ENCODE assay signal across 26 cellular contexts in the genomic region with DNA sequence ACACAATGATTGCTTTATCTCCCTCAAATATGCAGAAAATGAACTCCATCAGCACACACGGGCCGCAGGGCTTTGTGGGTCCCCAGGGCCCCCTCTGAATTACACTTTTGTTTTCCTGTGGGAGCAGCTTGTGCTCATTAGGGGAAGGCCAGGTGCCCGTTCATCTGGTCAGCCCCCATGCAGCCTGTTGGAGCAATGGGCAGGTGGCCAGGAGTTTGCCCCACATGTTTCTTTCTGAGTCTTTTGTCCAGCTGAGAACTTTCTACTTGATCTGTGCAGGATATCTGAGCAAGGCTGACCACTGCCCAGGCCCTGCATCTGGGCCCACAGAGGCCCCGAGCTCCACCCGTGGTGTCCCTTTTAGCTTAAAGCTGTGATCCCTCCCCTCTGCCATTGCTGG.
DNase-seq lines count a peak whose midpoint lies in the region; ATAC-seq and TF ChIP-seq lines count a peak whose summit lies in the region.
"Had no signal": no experiment of that assay in that cellular context is flagged by ENCODE, and none has a peak within 500 bp of the region (broad histone marks: within the 10 kb centered on the region; RNA-seq: fewer than 3 reads in every experiment).

No MANE protein-coding gene starts in this region.

- peak overlapping the region; percentile 83 for H3K27ac Mint-ChIP-seq in stimulated activated effector memory CD8-positive, alpha-beta T cell treated with anti-CD3 and anti-CD28 coated beads, Interleukin-12 subunit alpha, Interleukin-12 subunit beta, amount 100 ng/mL, for 72 hours
- H3K27ac Mint-ChIP-seq: activated CD4-positive, alpha-beta memory T cell treated with anti-CD3 and anti-CD28 coated beads, Interleukin-2, amount 10 ng/mL, durations not matched to agents 7 days and 5 days; activated naive CD4-positive, alpha-beta T cell treated with anti-CD3 and anti-CD28 coated beads for 36 hours; CD4-positive, alpha-beta memory T cell had no signal

- H3K27me3 ChIP-seq in right cardiac atrium (ENCODE audit: control insufficient read depth, insufficient read depth) (no peaks in the 10 kb centered on the region), heart left ventricle (no peaks in the 10 kb centered on the region), SJCRH30 (no peaks in the 10 kb centered on the region)
- H3K27me3 ChIP-seq: tibial nerve had no signal

- intact Hi-C loops in right cardiac atrium (cut with DNase I) (no loop called here), heart left ventricle (cut with DNase I) (no loop called here)

- TF ChIP-seq POLR2A in heart left ventricle (IDR thresholded peaks at IDR 0.05): no peak

- DNase-seq in right cardiac atrium (peak in 2 of 3 donors; percentile 42 to 50), heart left ventricle (no peak), SJCRH30 (peak; percentile 84 to 92), islet precursor cell (peak; percentile 29)
- no peak for DNase-seq in stimulated activated effector memory CD8-positive, alpha-beta T cell treated with anti-CD3 and anti-CD28 coated beads, Interleukin-12 subunit alpha, Interleukin-12 subunit beta, amount 100 ng/mL, for 72 hours (ENCODE audit: low spot score in 2 of 2)
- no peak for DNase-seq in activated CD4-positive, CD25-positive, alpha-beta regulatory T cell (lab: John Stamatoyannopoulos, UW)
- DNase-seq: activated naive CD4-positive, alpha-beta T cell treated with anti-CD3 and anti-CD28 coated beads for 36 hours; amniotic stem cell; CD4-positive, alpha-beta memory T cell; central memory CD4-positive, alpha-beta T cell; left lung; NCI-H1048; NCI-H2081 treated with DMSO at 0.1 percent for 48 hours; NCI-H446 treated with DMSO at 0.1 percent for 48 hours; psoas muscle; spleen; stimulated activated CD4-positive, alpha-beta T cell treated with anti-CD3 and anti-CD28 coated beads, Interleukin-4, amount 100 ng/mL, for 4 hours; stimulated activated naive CD8-positive, alpha-beta T cell treated with anti-CD3 and anti-CD28 coated beads, Interleukin-15, amount 100 ng/mL, for 72 hours; WERI-Rb-1 had no signal

- H3K36me3 Mint-ChIP-seq in stimulated activated effector memory CD8-positive, alpha-beta T cell treated with anti-CD3 and anti-CD28 coated beads, Interleukin-12 subunit alpha, Interleukin-12 subunit beta, amount 100 ng/mL, for 72 hours: no peaks in the 10 kb centered on the region
- H3K36me3 Mint-ChIP-seq: CD4-positive, alpha-beta memory T cell had no signal

- H3K9me3 Mint-ChIP-seq in stimulated activated effector memory CD8-positive, alpha-beta T cell treated with anti-CD3 and anti-CD28 coated beads, Interleukin-12 subunit alpha, Interleukin-12 subunit beta, amount 100 ng/mL, for 72 hours: no peaks in the 10 kb centered on the region
- H3K9me3 Mint-ChIP-seq: activated naive CD4-positive, alpha-beta T cell treated with anti-CD3 and anti-CD28 coated beads for 36 hours; activated T-cell treated with anti-CD3 and anti-CD28 coated beads, Interleukin-2, amount 50 U/mL, for 24 hours; CD4-positive, alpha-beta memory T cell; neural crest cell; stimulated activated naive CD8-positive, alpha-beta T cell treated with anti-CD3 and anti-CD28 coated beads, Interleukin-15, amount 100 ng/mL, for 72 hours had no signal

- H3K4me1 Mint-ChIP-seq in stimulated activated effector memory CD8-positive, alpha-beta T cell treated with anti-CD3 and anti-CD28 coated beads, Interleukin-12 subunit alpha, Interleukin-12 subunit beta, amount 100 ng/mL, for 72 hours: peaks cover 27% of the 10 kb centered on the region

- H3K9me3 ChIP-seq in right cardiac atrium (ENCODE audit: control insufficient read depth, low read length): no peaks in the 10 kb centered on the region
- no peaks in the 10 kb centered on the region for H3K9me3 ChIP-seq in heart left ventricle
- no peaks in the 10 kb centered on the region for H3K9me3 ChIP-seq in SJCRH30 (replicated peaks)
- H3K9me3 ChIP-seq: left lung, psoas muscle, spleen, tibial nerve had no signal

- H3K27ac ChIP-seq in right cardiac atrium (ENCODE audit: low read length) (no peak overlapping the region), heart left ventricle (no peak overlapping the region), SJCRH30 (peak overlapping the region; percentile 91)
- H3K27ac ChIP-seq: left lung, psoas muscle, SK-N-MC, spleen had no signal

- WGBS in right cardiac atrium: 77% methylated on average over 5 of the region's 5 CpGs
- 75 to 81% (median 79%) methylated on average over 5 of the region's 5 CpGs for whole genome bisulfite sequencing in heart left ventricle, 4 donors

- TF ChIP-seq CTCF in heart left ventricle (IDR thresholded peaks at IDR 0.05): no peak

- ATAC-seq in right cardiac atrium (no peak), heart left ventricle (no peak), HG02840 (IDR thresholded peaks at IDR 0.05; ENCODE audit: low FRiP score, unreplicated experiment) (no peak), HG02759 (IDR thresholded peaks at IDR 0.05; ENCODE audit: unreplicated experiment) (no peak)
- no peak for ATAC-seq in stimulated activated effector memory CD8-positive, alpha-beta T cell treated with anti-CD3 and anti-CD28 coated beads, Interleukin-12 subunit alpha, Interleukin-12 subunit beta, amount 100 ng/mL, for 72 hours
- ATAC-seq: left lung; psoas muscle; stimulated activated naive CD8-positive, alpha-beta T cell treated with anti-CD3 and anti-CD28 coated beads, Interleukin-15, amount 100 ng/mL, for 72 hours had no signal

- H3K36me3 ChIP-seq in heart left ventricle (no peaks in the 10 kb centered on the region), SJCRH30 (no peaks in the 10 kb centered on the region)
- H3K36me3 ChIP-seq: left lung, spleen, tibial nerve, WERI-Rb-1 had no signal

- H3K4me3 Mint-ChIP-seq in stimulated activated effector memory CD8-positive, alpha-beta T cell treated with anti-CD3 and anti-CD28 coated beads, Interleukin-12 subunit alpha, Interleukin-12 subunit beta, amount 100 ng/mL, for 72 hours: no peak overlapping the region
- H3K4me3 Mint-ChIP-seq: activated CD4-positive, alpha-beta memory T cell treated with anti-CD3 and anti-CD28 coated beads, Interleukin-2, amount 10 ng/mL, durations not matched to agents 7 days and 5 days; activated naive CD4-positive, alpha-beta T cell treated with anti-CD3 and anti-CD28 coated beads for 36 hours; activated T-cell treated with anti-CD3 and anti-CD28 coated beads, Interleukin-2, amount 50 U/mL, for 24 hours; CD4-positive, alpha-beta memory T cell; neural crest cell; stimulated activated naive CD8-positive, alpha-beta T cell treated with anti-CD3 and anti-CD28 coated beads, Interleukin-15, amount 100 ng/mL, for 72 hours had no signal

- H3K4me3 ChIP-seq in right cardiac atrium (ENCODE audit: low read length): no peak overlapping the region
- no peak overlapping the region for H3K4me3 ChIP-seq in heart left ventricle
- H3K4me3 ChIP-seq in SJCRH30: no peak overlapping the region
- H3K4me3 ChIP-seq: left lung, psoas muscle, SK-N-MC, spleen, tibial nerve had no signal

- H3K4me1 ChIP-seq in right cardiac atrium (ENCODE audit: control insufficient read depth, insufficient read depth, low read length): no peaks in the 10 kb centered on the region
- H3K4me1 ChIP-seq in heart left ventricle: peaks cover 0 to 27% (median 14%) of the 10 kb centered on the region in 12 donors
- H3K4me1 ChIP-seq in SJCRH30: peaks cover 47% of the 10 kb centered on the region

Comparison
In these comparisons a context has a peak if more than half of its experiments do, and no peak if none do; other contexts are left out.
1. DNase-seq: peak in right cardiac atrium (2 of 3), SJCRH30 (2 of 2) and islet precursor cell (single experiment); none in heart left ventricle (0 of 5), stimulated activated effector memory CD8-positive, alpha-beta T cell treated with anti-CD3 and anti-CD28 coated beads, Interleukin-12 subunit alpha, Interleukin-12 subunit beta, amount 100 ng/mL, for 72 hours (0 of 2) and activated CD4-positive, CD25-positive, alpha-beta regulatory T cell (0 of 4).